In genomic region chr12:8240340-8241114, GRCh38 we compare ENCODE assay signal across 1 cellular context. TPM values are rescaled to one million over a fixed set of nuclear protein-coding genes. Genes with fewer than 3 reads are reported as not detected.
"Had no signal": no experiment of that assay in that cellular context is flagged by ENCODE, and none has a peak within 500 bp of the region (broad histone marks: within the 10 kb centered on the region; RNA-seq: fewer than 3 reads in every experiment).

No MANE protein-coding gene starts in this region.

RNA-seq across cellular contexts. Expression of gene FAM90A1, which starts 13.1 kb away (rescaled TPM):
- total RNA-seq: RPMI7951 had no signal
